Comparison of ENCODE assay signal across 8 cellular contexts in the genomic region with DNA sequence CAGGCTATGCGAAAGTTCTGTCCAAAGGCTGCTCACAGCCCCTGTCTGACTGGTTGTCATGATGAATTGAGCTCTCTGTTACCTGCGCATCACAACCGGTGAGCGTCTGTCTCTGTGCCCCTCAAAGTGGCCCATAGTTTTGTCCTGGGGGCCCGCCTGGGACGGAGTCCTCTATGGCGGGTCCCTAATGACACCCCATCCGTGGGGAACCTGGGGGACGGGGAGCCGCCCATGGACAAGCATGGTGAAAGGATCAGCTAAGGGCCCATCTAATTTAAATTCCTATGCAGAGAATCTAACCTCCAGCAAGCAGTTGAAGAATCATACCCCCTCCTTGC. TPM values are rescaled to one million over a fixed set of nuclear protein-coding genes. Genes with fewer than 3 reads are reported as not detected.
A peak's percentile ranks its signal among the peaks of the same experiment; 100 is the strongest.
DNase-seq lines count a peak whose midpoint lies in the region; ATAC-seq and TF ChIP-seq lines count a peak whose summit lies in the region.

No MANE protein-coding gene starts in this region.

- no peaks in the 10 kb centered on the region for H3K9me3 Mint-ChIP-seq in activated CD4-positive, alpha-beta T cell treated with anti-CD3 and anti-CD28 coated beads, Interleukin-2, amount 10 ng/mL, durations not matched to agents 7 days and 5 days
- H3K9me3 Mint-ChIP-seq in chondrocyte (ENCODE audit: low read depth) (no peaks in the 10 kb centered on the region), naive B cell (no peaks in the 10 kb centered on the region)

- ATAC-seq in naive B cell (ENCODE audit: low read depth in 2 of 2) = peak in 1 of 2 donors; percentile 3

- H3K4me3 Mint-ChIP-seq in activated CD4-positive, alpha-beta T cell treated with anti-CD3 and anti-CD28 coated beads, Interleukin-2, amount 10 ng/mL, durations not matched to agents 7 days and 5 days = peak overlapping the region; percentile 96
- H3K4me3 Mint-ChIP-seq in chondrocyte (ENCODE audit: unreplicated experiment) (peak overlapping the region; percentile 98), naive B cell (peak overlapping the region; percentile 96 to 100 (median 98))

- in situ Hi-C loops in ACHN (cut with HindIII; ENCODE audit: low pct_ligation_motif_present, low pct_unique_long_range_greater_than_20kb, low sequenced_read_pairs) = no loop called here

- no peaks in the 10 kb centered on the region for H3K27me3 Mint-ChIP-seq in activated CD4-positive, alpha-beta T cell treated with anti-CD3 and anti-CD28 coated beads, Interleukin-2, amount 10 ng/mL, durations not matched to agents 7 days and 5 days
- H3K27me3 Mint-ChIP-seq in chondrocyte (ENCODE audit: low read depth) (no peaks in the 10 kb centered on the region), naive B cell (no peaks in the 10 kb centered on the region)

- no peak for TF ChIP-seq CTCF in chondrocyte (IDR thresholded peaks at IDR 0.05)

- peaks cover 46% of the 10 kb centered on the region for H3K4me1 Mint-ChIP-seq in activated CD4-positive, alpha-beta T cell treated with anti-CD3 and anti-CD28 coated beads, Interleukin-2, amount 10 ng/mL, durations not matched to agents 7 days and 5 days
- H3K4me1 Mint-ChIP-seq in chondrocyte (ENCODE audit: low read depth) (peaks cover 37% of the 10 kb centered on the region), naive B cell (peaks cover 27 to 57% (median 44%) of the 10 kb centered on the region in 3 donors)

- peaks cover 30% of the 10 kb centered on the region for H3K36me3 Mint-ChIP-seq in activated CD4-positive, alpha-beta T cell treated with anti-CD3 and anti-CD28 coated beads, Interleukin-2, amount 10 ng/mL, durations not matched to agents 7 days and 5 days (ENCODE audit: low read depth)
- H3K36me3 Mint-ChIP-seq in chondrocyte (ENCODE audit: low read depth) (peaks cover 16% of the 10 kb centered on the region), naive B cell (peaks cover 9 to 14% of the 10 kb centered on the region in 2 donors)

- H3K27ac Mint-ChIP-seq in activated CD4-positive, alpha-beta T cell treated with anti-CD3 and anti-CD28 coated beads, Interleukin-2, amount 10 ng/mL, durations not matched to agents 7 days and 5 days = peak overlapping the region; percentile 96
- H3K27ac Mint-ChIP-seq in chondrocyte (ENCODE audit: unreplicated experiment) = peak overlapping the region; percentile 97
- peak overlapping the region; percentile 98 to 100 (median 100) for H3K27ac Mint-ChIP-seq in naive B cell

- CTCF ChIA-PET in activated CD4-positive, alpha-beta T cell treated with anti-CD3 and anti-CD28 coated beads, Interleukin-2, amount 10 ng/mL, durations not matched to agents 7 days and 5 days (lab: Charles Lee) = interaction anchor here (1.0 to 5.1 kb wide), 2 partner anchors 10 to 191 kb away, joined by 4 to 27 read pairs; no protein-coding TSS in a partner anchor

- no peak for DNase-seq in activated CD4-positive, alpha-beta T cell treated with anti-CD3 and anti-CD28 coated beads, Interleukin-2, amount 10 ng/mL, durations not matched to agents 7 days and 5 days
- no peak for DNase-seq in activated CD4-positive, alpha-beta T cell treated with anti-CD3 and anti-CD28 coated beads, Interleukin-2, amount 50 U/mL, for 4 hours
- DNase-seq in HS-27A (ENCODE audit: low read depth) (peak; percentile 12), chondrocyte (ENCODE audit: low spot score) (no peak), naive B cell (no peak), ACHN (no peak), H4 (ENCODE audit: low spot score) (no peak), iPS-NIHi11 (ENCODE audit: low spot score) (no peak)

- POLR2A ChIA-PET in activated CD4-positive, alpha-beta T cell treated with anti-CD3 and anti-CD28 coated beads, Interleukin-2, amount 10 ng/mL, durations not matched to agents 7 days and 5 days (lab: Charles Lee) = interaction anchor here (0.7 to 1.6 kb wide), 2 partner anchors 21 to 28 kb away, joined by 3 to 4 read pairs; no protein-coding TSS in a partner anchor

RNA-seq across cellular contexts. Expression of gene ELMOD3, which starts 0.5 kb away (rescaled TPM):
- 10 to 100 TPM; 19.4 to 22.1 TPM for total RNA-seq in activated CD4-positive, alpha-beta T cell treated with anti-CD3 and anti-CD28 coated beads, Interleukin-2, amount 10 ng/mL, durations not matched to agents 7 days and 5 days
- total RNA-seq in chondrocyte = 14.3 to 20.0 TPM (median 15.2 TPM) in 3 replicates
- polyA plus RNA-seq in naive B cell (ENCODE audit: low read depth in 6 of 6) = 10 to 100 TPM in 5 of 6 donors, 1 to 10 TPM in 1; 9.8 to 23.1 (median 13.8) TPM
- total RNA-seq in H4 (2014; rRNA removed; shearing (Covaris generic)) = 14.3 and 14.6 TPM in 2 replicates

RNA-seq across cellular contexts. Expression of gene RETSAT, which starts 0.7 kb away (rescaled TPM):
- total RNA-seq in activated CD4-positive, alpha-beta T cell treated with anti-CD3 and anti-CD28 coated beads, Interleukin-2, amount 10 ng/mL, durations not matched to agents 7 days and 5 days = 10 to 100 TPM; 24.7 to 24.9 TPM
- total RNA-seq in chondrocyte = 35.6 to 40.3 TPM (median 36.3 TPM) in 3 replicates
- 1 to 10 TPM; 4.4 to 8.7 (median 6.8) TPM for polyA plus RNA-seq in naive B cell (ENCODE audit: low read depth in 6 of 6)
- total RNA-seq in H4 (2014; rRNA removed; shearing (Covaris generic)) = 13.1 and 14.1 TPM in 2 replicates

RNA-seq across cellular contexts. Expression of gene TGOLN2, which starts 27.3 kb away (rescaled TPM):
- total RNA-seq in activated CD4-positive, alpha-beta T cell treated with anti-CD3 and anti-CD28 coated beads, Interleukin-2, amount 10 ng/mL, durations not matched to agents 7 days and 5 days = 100 to 1,000 TPM; 127 to 130 TPM
- total RNA-seq in chondrocyte = 79.7 to 101 TPM (median 84.8 TPM) in 3 replicates
- 10 to 100 TPM; 45.5 to 94.8 (median 77.3) TPM for polyA plus RNA-seq in naive B cell (ENCODE audit: low read depth in 6 of 6)
- 62.7 and 80.1 TPM in 2 replicates for total RNA-seq in H4 (2014; rRNA removed; shearing (Covaris generic))

RNA-seq across cellular contexts. Expression of gene CAPG, which starts 55.1 kb away (rescaled TPM):
- total RNA-seq in activated CD4-positive, alpha-beta T cell treated with anti-CD3 and anti-CD28 coated beads, Interleukin-2, amount 10 ng/mL, durations not matched to agents 7 days and 5 days = 100 to 1,000 TPM; 299 to 387 TPM
- 40.5 to 77.6 TPM (median 76.5 TPM) in 3 replicates for total RNA-seq in chondrocyte
- 100 to 1,000 TPM; 114 to 414 (median 282) TPM for polyA plus RNA-seq in naive B cell (ENCODE audit: low read depth in 6 of 6)
- 286 and 301 TPM in 2 replicates for total RNA-seq in H4 (2014; rRNA removed; shearing (Covaris generic))
